ENCODE assay signal across 26 cellular contexts in the genomic region with DNA sequence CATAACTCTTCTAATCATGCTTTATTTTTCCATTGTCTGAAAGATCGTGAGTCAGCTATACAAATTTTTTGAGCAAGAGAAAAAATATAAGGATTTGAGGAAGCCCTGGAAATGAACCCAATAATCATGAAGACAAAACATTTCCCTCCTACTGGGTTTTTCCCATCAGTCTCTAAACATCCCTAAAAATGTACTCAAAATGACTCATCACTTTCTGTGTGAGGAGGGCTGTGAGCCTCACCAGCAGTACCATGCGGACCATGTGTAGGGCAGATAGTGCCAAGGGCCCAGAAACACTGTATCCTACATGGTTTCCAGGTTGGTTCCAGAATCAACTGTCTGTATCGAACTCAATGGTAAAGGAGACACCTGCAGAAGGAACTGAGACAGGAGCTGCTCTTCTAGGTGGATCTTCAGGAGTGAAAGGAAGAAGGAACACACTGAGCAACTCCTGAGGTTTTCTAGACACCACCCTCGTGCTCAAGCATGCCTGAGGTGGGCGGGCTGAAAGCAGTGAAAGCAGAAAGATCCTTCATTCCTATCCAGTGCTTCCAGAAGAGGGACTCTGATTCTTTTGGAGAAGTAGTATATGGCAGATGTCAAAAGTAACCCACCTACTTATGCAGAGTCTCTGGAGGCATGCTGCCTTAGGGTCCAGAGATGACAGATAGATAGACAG. TPM values are rescaled to one million over a fixed set of nuclear protein-coding genes. Genes with fewer than 3 reads are reported as not detected.
DNase-seq lines count a peak whose midpoint lies in the region; ATAC-seq and TF ChIP-seq lines count a peak whose summit lies in the region.
"Had no signal": no experiment of that assay in that cellular context is flagged by ENCODE, and none has a peak within 500 bp of the region (broad histone marks: within the 10 kb centered on the region; RNA-seq: fewer than 3 reads in every experiment).

No MANE protein-coding gene starts in this region.

- POLR2A ChIA-PET in MCF 10A (lab: Yijun Ruan, JAX) = interaction anchor here (0.9 kb wide), 1 partner anchor 23 kb away, joined by 4 read pairs; no protein-coding TSS in a partner anchor

- no peak overlapping the region for H3K27ac Mint-ChIP-seq in MCF 10A (ENCODE audit: low read depth, unreplicated experiment)
- H3K27ac Mint-ChIP-seq in endothelial cell (ENCODE audit: unreplicated experiment) = no peak overlapping the region
- no peak overlapping the region for H3K27ac Mint-ChIP-seq in activated T-cell treated with anti-CD3 and anti-CD28 coated beads, Interleukin-2, amount 50 U/mL, for 24 hours
- H3K27ac Mint-ChIP-seq: activated CD8-positive, alpha-beta T cell treated with anti-CD3 and anti-CD28 coated beads, Interleukin-2, amount 10 ng/mL, durations not matched to agents 7 days and 5 days; activated naive CD8-positive, alpha-beta T cell treated with anti-CD3 and anti-CD28 coated beads for 36 hours; activated T-cell treated with anti-CD3 and anti-CD28 coated beads, Interleukin-2, amount 50 U/mL, for 72 hours; stimulated activated memory B cell treated with anti-CD40 and anti-IgM and Interleukin-4, amounts not matched to agents 10 μg/mL and 1 μg/mL and 100 μg/mL, for 72 hours; T-helper 2 cell treated with Interferon-gamma antibody and Interleukin-4, amounts not matched to agents 5 μg/mL and 100 μg/mL, for 36 hours; WTC11 had no signal

- ATAC-seq in foreskin keratinocyte (peak; percentile 91), HG03521 (IDR thresholded peaks at IDR 0.05; ENCODE audit: unreplicated experiment) (no peak), GM18861 (IDR thresholded peaks at IDR 0.05; ENCODE audit: unreplicated experiment) (no peak)
- ATAC-seq: activated CD8-positive, alpha-beta T cell treated with anti-CD3 and anti-CD28 coated beads, Interleukin-2, amount 10 ng/mL, durations not matched to agents 7 days and 5 days; activated T-cell treated with anti-CD3 and anti-CD28 coated beads, Interleukin-2, amount 50 U/mL, for 72 hours; left colon; stimulated activated memory B cell treated with anti-CD40 and anti-IgM and Interleukin-4, amounts not matched to agents 10 μg/mL and 1 μg/mL and 100 μg/mL, for 72 hours; WTC11 had no signal

- no peaks in the 10 kb centered on the region for H3K36me3 Mint-ChIP-seq in MCF 10A (ENCODE audit: insufficient read depth, unreplicated experiment)
- no peaks in the 10 kb centered on the region for H3K36me3 Mint-ChIP-seq in endothelial cell (ENCODE audit: low read depth, unreplicated experiment)
- no peaks in the 10 kb centered on the region for H3K36me3 Mint-ChIP-seq in activated T-cell treated with anti-CD3 and anti-CD28 coated beads, Interleukin-2, amount 50 U/mL, for 24 hours (ENCODE audit: low read depth)
- H3K36me3 Mint-ChIP-seq: activated naive CD8-positive, alpha-beta T cell treated with anti-CD3 and anti-CD28 coated beads for 36 hours; stimulated activated memory B cell treated with anti-CD40 and anti-IgM and Interleukin-4, amounts not matched to agents 10 μg/mL and 1 μg/mL and 100 μg/mL, for 72 hours; WTC11 had no signal

- H3K9me3 Mint-ChIP-seq in MCF 10A (ENCODE audit: unreplicated experiment) (no peaks in the 10 kb centered on the region), endothelial cell (ENCODE audit: unreplicated experiment) (no peaks in the 10 kb centered on the region)
- H3K9me3 Mint-ChIP-seq in activated T-cell treated with anti-CD3 and anti-CD28 coated beads, Interleukin-2, amount 50 U/mL, for 24 hours = no peaks in the 10 kb centered on the region
- H3K9me3 Mint-ChIP-seq: activated naive CD8-positive, alpha-beta T cell treated with anti-CD3 and anti-CD28 coated beads for 36 hours; activated T-cell treated with anti-CD3 and anti-CD28 coated beads, Interleukin-2, amount 50 U/mL, for 72 hours; central memory CD8-positive, alpha-beta T cell; stimulated activated memory B cell treated with anti-CD40 and anti-IgM and Interleukin-4, amounts not matched to agents 10 μg/mL and 1 μg/mL and 100 μg/mL, for 72 hours; T-helper 2 cell treated with Interferon-gamma antibody and Interleukin-4, amounts not matched to agents 5 μg/mL and 100 μg/mL, for 36 hours had no signal

- H3K27me3 Mint-ChIP-seq in MCF 10A (ENCODE audit: insufficient read depth, unreplicated experiment) (no peaks in the 10 kb centered on the region), endothelial cell (ENCODE audit: unreplicated experiment) (no peaks in the 10 kb centered on the region)
- H3K27me3 Mint-ChIP-seq in activated T-cell treated with anti-CD3 and anti-CD28 coated beads, Interleukin-2, amount 50 U/mL, for 24 hours = peaks cover 12% of the 10 kb centered on the region
- H3K27me3 Mint-ChIP-seq: activated naive CD8-positive, alpha-beta T cell treated with anti-CD3 and anti-CD28 coated beads for 36 hours; stimulated activated memory B cell treated with anti-CD40 and anti-IgM and Interleukin-4, amounts not matched to agents 10 μg/mL and 1 μg/mL and 100 μg/mL, for 72 hours had no signal

- no TSS peak for BruUV-seq in MCF 10A (replicated peaks; lab: Mats Ljungman, UMichigan)

- intact Hi-C loops in MCF 10A (cut with micrococcal nuclease) = no loop called here
- intact Hi-C loops in breast epithelium (cut with DNase I; ENCODE audit: low total_unique reads) = no loop called here

- in situ Hi-C loops in astrocyte of the spinal cord (cut with HindIII; ENCODE audit: low sequenced_read_pairs) = no loop called here

- TF ChIP-seq POLR2A in breast epithelium (IDR thresholded peaks at IDR 0.05) = no peak

- DNase-seq in MCF 10A (ENCODE audit: unreplicated experiment) (peak; percentile 18), breast epithelium (ENCODE audit: low spot score in 2 of 2) (no peak), astrocyte of the spinal cord (ENCODE audit: low read depth, low spot score) (peak; percentile 33), foreskin keratinocyte (peak; percentile 60 to 76), endothelial cell (ENCODE audit: low spot score) (no peak)
- no peak for DNase-seq in activated T-cell treated with anti-CD3 and anti-CD28 coated beads, Interleukin-2, amount 50 U/mL, for 24 hours
- DNase-seq: activated CD8-positive, alpha-beta T cell treated with anti-CD3 and anti-CD28 coated beads, Interleukin-2, amount 10 ng/mL, durations not matched to agents 7 days and 5 days; activated naive CD8-positive, alpha-beta T cell treated with anti-CD3 and anti-CD28 coated beads for 36 hours; activated T-cell treated with anti-CD3 and anti-CD28 coated beads, Interleukin-2, amount 50 U/mL, for 72 hours; C1 segment of cervical spinal cord; DMS153; effector memory CD4-positive, alpha-beta T cell; left colon; NCI-H1048; NCI-H2081; NCI-H524 treated with DMSO at 0.1 percent for 48 hours; SIG-M5; tibial artery had no signal

- H3K4me3 Mint-ChIP-seq in MCF 10A (ENCODE audit: unreplicated experiment) = no peak overlapping the region
- no peak overlapping the region for H3K4me3 Mint-ChIP-seq in endothelial cell (ENCODE audit: unreplicated experiment)
- H3K4me3 Mint-ChIP-seq in activated T-cell treated with anti-CD3 and anti-CD28 coated beads, Interleukin-2, amount 50 U/mL, for 24 hours = no peak overlapping the region
- H3K4me3 Mint-ChIP-seq: activated CD8-positive, alpha-beta T cell treated with anti-CD3 and anti-CD28 coated beads, Interleukin-2, amount 10 ng/mL, durations not matched to agents 7 days and 5 days; activated naive CD8-positive, alpha-beta T cell treated with anti-CD3 and anti-CD28 coated beads for 36 hours; activated T-cell treated with anti-CD3 and anti-CD28 coated beads, Interleukin-2, amount 50 U/mL, for 72 hours; central memory CD8-positive, alpha-beta T cell; stimulated activated memory B cell treated with anti-CD40 and anti-IgM and Interleukin-4, amounts not matched to agents 10 μg/mL and 1 μg/mL and 100 μg/mL, for 72 hours; T-helper 2 cell treated with Interferon-gamma antibody and Interleukin-4, amounts not matched to agents 5 μg/mL and 100 μg/mL, for 36 hours; WTC11 had no signal

- no peaks in the 10 kb centered on the region for H3K27me3 ChIP-seq in breast epithelium
- no peaks in the 10 kb centered on the region for H3K27me3 ChIP-seq in foreskin keratinocyte
- H3K27me3 ChIP-seq: right atrium auricular region, tibial artery had no signal

- H3K4me1 Mint-ChIP-seq in MCF 10A (ENCODE audit: insufficient read depth, unreplicated experiment) (peaks cover 9% of the 10 kb centered on the region), endothelial cell (ENCODE audit: unreplicated experiment) (no peaks in the 10 kb centered on the region)
- H3K4me1 Mint-ChIP-seq in activated T-cell treated with anti-CD3 and anti-CD28 coated beads, Interleukin-2, amount 50 U/mL, for 24 hours (ENCODE audit: low read depth) = no peaks in the 10 kb centered on the region
- H3K4me1 Mint-ChIP-seq: activated naive CD8-positive, alpha-beta T cell treated with anti-CD3 and anti-CD28 coated beads for 36 hours; central memory CD8-positive, alpha-beta T cell; stimulated activated memory B cell treated with anti-CD40 and anti-IgM and Interleukin-4, amounts not matched to agents 10 μg/mL and 1 μg/mL and 100 μg/mL, for 72 hours had no signal

- no peak overlapping the region for H3K4me3 ChIP-seq in breast epithelium
- no peak overlapping the region for H3K4me3 ChIP-seq in astrocyte of the spinal cord (ENCODE audit: low read depth, low read length)
- H3K4me3 ChIP-seq: right atrium auricular region, tibial artery had no signal

- no peaks in the 10 kb centered on the region for H3K36me3 ChIP-seq in breast epithelium
- H3K36me3 ChIP-seq: right atrium auricular region, tibial artery had no signal

- H3K9me3 ChIP-seq in breast epithelium = no peaks in the 10 kb centered on the region
- H3K9me3 ChIP-seq: right atrium auricular region, tibial artery had no signal

- CTCF ChIA-PET in MCF 10A (lab: Yijun Ruan, JAX) = no interaction called here

- H3K27ac ChIP-seq in breast epithelium = no peak overlapping the region
- H3K27ac ChIP-seq in foreskin keratinocyte = peak overlapping the region; percentile 16
- H3K27ac ChIP-seq: right atrium auricular region, tibial artery had no signal

- no peaks in the 10 kb centered on the region for H3K4me1 ChIP-seq in breast epithelium
- H3K4me1 ChIP-seq in foreskin keratinocyte = peaks cover 8% of the 10 kb centered on the region
- H3K4me1 ChIP-seq: right atrium auricular region, tibial artery had no signal

- TF ChIP-seq CTCF in MCF 10A (IDR thresholded peaks at IDR 0.05; ENCODE audit: unreplicated experiment) (no peak), breast epithelium (IDR thresholded peaks at IDR 0.05) (no peak), astrocyte of the spinal cord (IDR thresholded peaks at IDR 0.05; ENCODE audit: low read depth, low read length) (no peak), foreskin keratinocyte (conservative IDR thresholded peaks at IDR 0.05) (no peak), endothelial cell (IDR thresholded peaks at IDR 0.05; ENCODE audit: unreplicated experiment) (no peak)

RNA-seq across cellular contexts. Expression of gene RHOJ, which starts 48.6 kb away (rescaled TPM):
- total RNA-seq in MCF 10A (2022) = not detected in 2 replicates
- total RNA-seq in breast epithelium = 10 to 100 TPM in 2 of 3 donors, 1 to 10 TPM in 1; 2.4 to 12.5 (median 11.4) TPM
- 0.07 TPM in 1 of 2 replicates, not detected in the other for total RNA-seq in foreskin keratinocyte
- 0.03 and 0.11 TPM in 2 replicates for polyA plus RNA-seq in foreskin keratinocyte
- total RNA-seq in endothelial cell (ENCODE audit: unreplicated experiment) = 266 TPM
- total RNA-seq: activated CD8-positive, alpha-beta T cell treated with anti-CD3 and anti-CD28 coated beads, Interleukin-2, amount 10 ng/mL, durations not matched to agents 7 days and 5 days; activated naive CD8-positive, alpha-beta T cell treated with anti-CD3 and anti-CD28 coated beads for 36 hours; activated T-cell treated with anti-CD3 and anti-CD28 coated beads, Interleukin-2, amount 50 U/mL, for 72 hours; OCI-LY7 had no signal

Comparison
In these comparisons a context has a peak if more than half of its experiments do, and no peak if none do; other contexts are left out.
1. DNase-seq: peak in MCF 10A (single experiment), astrocyte of the spinal cord (single experiment) and foreskin keratinocyte (2 of 2); none in breast epithelium (0 of 2), endothelial cell (single experiment) and activated T-cell treated with anti-CD3 and anti-CD28 coated beads, Interleukin-2, amount 50 U/mL, for 24 hours (single experiment).
2. RNA of gene RHOJ, which starts 48.6 kb away (total RNA-seq): 266 TPM in endothelial cell (single experiment); 2.4 to 12.5 TPM in breast epithelium, 0.07 TPM in foreskin keratinocyte and not detected in MCF 10A; every median in the first group is over 10 times any median in the second.